8 cellular contexts compared by ENCODE assay signal in genomic region chr20:50165687-50166554, GRCh38.
A peak's percentile ranks its signal among the peaks of the same experiment; 100 is the strongest.
DNase-seq lines count a peak whose midpoint lies in the region; ATAC-seq and TF ChIP-seq lines count a peak whose summit lies in the region.

No MANE protein-coding gene starts in this region.

- peak overlapping the region; percentile 18 for H3K4me3 ChIP-seq in GM12875 (ENCODE audit: low read depth, low read length)
- H3K4me3 ChIP-seq in astrocyte of the spinal cord (ENCODE audit: low read depth, low read length): peak overlapping the region; percentile 41
- H3K4me3 ChIP-seq in retinal pigment epithelial cell (ENCODE audit: low read length): peak overlapping the region; percentile 45

- in situ Hi-C loops in astrocyte of the spinal cord (cut with HindIII; ENCODE audit: low sequenced_read_pairs): no loop called here

- DNase-seq in NCI-H1930 (lab: John Stamatoyannopoulos, UW) (peak; percentile 68 to 88), T1000 (lab: John Stamatoyannopoulos, UW) (peak; percentile 99), astrocyte of the spinal cord (ENCODE audit: low read depth, low spot score) (peak; percentile 100), hypothalamus (lab: John Stamatoyannopoulos, UW) (peak in 48 of 51 donors; percentile 19 to 96 (median 64)), retinal pigment epithelial cell (ENCODE audit: low read depth) (peak; percentile 100), cerebellar nuclear complex (lab: John Stamatoyannopoulos, UW) (no peak)

- peak; percentile 95 for ATAC-seq in HG02870 (IDR thresholded peaks at IDR 0.05; ENCODE audit: unreplicated experiment)

- no peak for TF ChIP-seq CTCF in GM12875 (IDR thresholded peaks at IDR 0.05; ENCODE audit: borderline replicate concordance, insufficient read depth, low read depth, low read length)
- no peak for TF ChIP-seq CTCF in astrocyte of the spinal cord (IDR thresholded peaks at IDR 0.05; ENCODE audit: low read depth, low read length)
- TF ChIP-seq CTCF in retinal pigment epithelial cell (conservative IDR thresholded peaks at IDR 0.05; ENCODE audit: low read depth, low read length): no peak

Comparison
In these comparisons a context has a peak if more than half of its experiments do, and no peak if none do; other contexts are left out.
1. DNase-seq: peak in NCI-H1930 (2 of 2), T1000 (single experiment), astrocyte of the spinal cord (single experiment), hypothalamus (48 of 51) and retinal pigment epithelial cell (single experiment); none in cerebellar nuclear complex (0 of 2).
2. Peak in every context shown above with its lines, with median percentiles within 50 percentile points of each other: H3K4me3 ChIP-seq.